34 cellular contexts compared by ENCODE assay signal in genomic region chr15:58404020-58404419, GRCh38. TPM values are rescaled to one million over a fixed set of nuclear protein-coding genes. Genes with fewer than 3 reads are reported as not detected.
"Had no signal": no experiment of that assay in that cellular context is flagged by ENCODE, and none has a peak within 500 bp of the region (broad histone marks: within the 10 kb centered on the region; RNA-seq: fewer than 3 reads in every experiment).

No MANE protein-coding gene starts in this region.

- H3K4me2 ChIP-seq: KMS-11 had no signal

- H3K27me3 ChIP-seq: MG63 had no signal

- H3K9ac ChIP-seq: KMS-11 had no signal

- H3K4me3 ChIP-seq: MG63 had no signal

- H3K36me3 ChIP-seq: MG63 had no signal

- H3K27ac ChIP-seq: KMS-11 had no signal

- H3K9me3 ChIP-seq: MG63 had no signal

- DNase-seq: Karpas-422, Kasumi-1, MG63, MM.1S, MV-4-11, NCI-H1048, NCI-H1092, NCI-H1092 treated with DMSO at 0.1 percent for 48 hours, NCI-H1105, NCI-H1105 treated with DMSO at 0.1 percent for 48 hours, NCI-H1417, NCI-H1417 treated with DMSO at 0.1 percent for 48 hours, NCI-H1436, NCI-H1436 treated with DMSO at 0.1 percent for 48 hours, NCI-H146, NCI-H1694, NCI-H1694 treated with DMSO at 0.1 percent for 48 hours, NCI-H187, NCI-H187 treated with DMSO at 0.1 percent for 48 hours, NCI-H1930, NCI-H2029, NCI-H2029 treated with DMSO at 0.1 percent for 48 hours, NCI-H2081, NCI-H2081 treated with DMSO at 0.1 percent for 48 hours, NCI-H2107, NCI-H2227 treated with DMSO at 0.1 percent for 48 hours, NCI-H226, NCI-H345, NCI-H446 treated with DMSO at 0.1 percent for 48 hours, NCI-H510A, NCI-H510A treated with DMSO at 0.1 percent for 48 hours had no signal

RNA-seq across cellular contexts. Expression of gene LIPC, which starts 27.8 kb away (rescaled TPM):
- total RNA-seq: MCF 10A, NCI-H460 had no signal
